ENCODE assay signal across 8 cellular contexts in genomic region chr3:131194816-131195215, GRCh38.
"Had no signal": no experiment of that assay in that cellular context is flagged by ENCODE, and none has a peak within 500 bp of the region (broad histone marks: within the 10 kb centered on the region; RNA-seq: fewer than 3 reads in every experiment).

No MANE protein-coding gene starts in this region.

- H3K9me3 ChIP-seq: HAP-1 had no signal

- H3K4me1 ChIP-seq: HAP-1 had no signal

- H3K4me3 Mint-ChIP-seq: GM23338, H9, HFFc6 had no signal

- H3K4me3 ChIP-seq: GM23248, GM23338, HAP-1 had no signal

- H2AFZ ChIP-seq: GM23248, GM23338 had no signal

- H3K36me3 ChIP-seq: HAP-1 had no signal

- H3K27ac Mint-ChIP-seq: GM23338, H9, HFFc6 had no signal

- H3K9me3 Mint-ChIP-seq: HFFc6 had no signal

- H3K4me2 ChIP-seq: GM23338 had no signal

- H3K9ac ChIP-seq: GM23248 had no signal

- DNase-seq: GM23248, GOT3, H7, H9, HCEC 1CT, HFFc6 had no signal

- H3K27ac ChIP-seq: GM23248 had no signal

- H3K4me1 Mint-ChIP-seq: GM23338, H9 had no signal
